Comparison of ENCODE assay signal across 15 cellular contexts in the genomic region with DNA sequence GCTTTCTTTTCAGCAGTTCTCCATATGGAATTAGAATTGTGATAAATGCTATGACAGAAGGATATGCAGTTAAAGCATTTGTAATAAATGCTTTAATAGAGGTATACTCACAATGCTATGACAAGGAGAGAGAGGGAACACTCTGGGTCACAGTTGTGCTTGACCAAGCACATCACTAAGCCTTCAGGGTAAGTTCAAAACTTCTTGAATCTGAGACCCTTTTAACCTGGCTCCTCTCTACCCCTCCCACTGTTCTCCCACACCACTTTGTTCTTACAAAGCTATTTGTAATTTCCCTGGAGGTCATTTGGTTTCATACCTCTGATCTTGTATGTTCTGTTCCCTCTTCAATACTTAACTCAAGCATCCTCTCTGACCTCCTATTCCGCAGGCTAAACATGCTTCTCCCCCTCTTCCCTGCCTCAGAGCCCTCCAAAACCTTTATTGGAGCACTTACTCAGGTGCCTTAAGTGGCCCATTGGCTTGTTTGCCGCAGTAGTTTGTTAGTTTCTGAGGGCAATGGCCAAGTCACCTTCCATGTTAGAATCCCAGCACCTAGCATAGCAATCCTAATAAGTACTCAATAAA. TPM values are rescaled to one million over a fixed set of nuclear protein-coding genes. Genes with fewer than 3 reads are reported as not detected.
DNase-seq lines count a peak whose midpoint lies in the region; ATAC-seq and TF ChIP-seq lines count a peak whose summit lies in the region.
"Had no signal": no experiment of that assay in that cellular context is flagged by ENCODE, and none has a peak within 500 bp of the region (broad histone marks: within the 10 kb centered on the region; RNA-seq: fewer than 3 reads in every experiment).

No MANE protein-coding gene starts in this region.

- ATAC-seq in PC-3: no peak
- ATAC-seq in CD4-positive, alpha-beta T cell (ENCODE audit: poor library complexity): no peak
- ATAC-seq: K562 had no signal

- no peaks in the 10 kb centered on the region for H3K36me3 ChIP-seq in Caco-2 (ENCODE audit: control insufficient read depth, insufficient read depth, low read length)
- H3K36me3 ChIP-seq in PC-3 (ENCODE audit: low read depth, low read length): no peaks in the 10 kb centered on the region
- H3K36me3 ChIP-seq in hepatocyte (replicated peaks; ENCODE audit: insufficient read depth, low read depth): no peaks in the 10 kb centered on the region

- H3K27me3 Mint-ChIP-seq in Caco-2 (ENCODE audit: insufficient read depth, unreplicated experiment) (no peaks in the 10 kb centered on the region), nephron (ENCODE audit: low read depth) (peaks cover 3% of the 10 kb centered on the region)
- peaks cover 5% of the 10 kb centered on the region for H3K27me3 Mint-ChIP-seq in CD4-positive, alpha-beta T cell

- no TSS peak for BruUV-seq in Caco-2 (replicated peaks; lab: Mats Ljungman, UMichigan)
- BruUV-seq in PC-3 (replicated peaks; lab: Mats Ljungman, UMichigan): no TSS peak

- H3K27ac ChIP-seq in PC-3 (ENCODE audit: low read length): peak overlapping the region; percentile 58
- H3K27ac ChIP-seq in hepatocyte: peak overlapping the region; percentile 87
- no peak overlapping the region for H3K27ac ChIP-seq in CD4-positive, alpha-beta T cell (ENCODE audit: low read depth, low read length)
- H3K27ac ChIP-seq: RWPE1 had no signal

- WGBS in hepatocyte (ENCODE audit: low lambda C conversion rate, missing lambda C conversion rate): 78% methylated on average over 2 of the region's 2 CpGs

- H3K9me3 ChIP-seq in Caco-2 (no peaks in the 10 kb centered on the region), PC-3 (ENCODE audit: low read length) (no peaks in the 10 kb centered on the region), hepatocyte (ENCODE audit: low read depth) (no peaks in the 10 kb centered on the region)
- H3K9me3 ChIP-seq in CD4-positive, alpha-beta T cell (ENCODE audit: control insufficient read depth, low read length): no peaks in the 10 kb centered on the region

- H4K20me1 ChIP-seq in PC-3 (ENCODE audit: low read length): no peaks in the 10 kb centered on the region
- H4K20me1 ChIP-seq in hepatocyte (ENCODE audit: insufficient read depth, poor library complexity, severe bottlenecking): no peaks in the 10 kb centered on the region

- H3K4me1 ChIP-seq in Caco-2: peaks cover 16% of the 10 kb centered on the region
- H3K4me1 ChIP-seq in PC-3 (ENCODE audit: insufficient read depth, low read length): peaks cover 37% of the 10 kb centered on the region
- H3K4me1 ChIP-seq in hepatocyte (ENCODE audit: insufficient read depth): peaks cover 17% of the 10 kb centered on the region

- no peak overlapping the region for H2AFZ ChIP-seq in PC-3 (ENCODE audit: low read length)
- no peak overlapping the region for H2AFZ ChIP-seq in hepatocyte

- no peaks in the 10 kb centered on the region for H3K9me3 Mint-ChIP-seq in Caco-2 (ENCODE audit: unreplicated experiment)
- H3K9me3 Mint-ChIP-seq in nephron: no peaks in the 10 kb centered on the region
- H3K9me3 Mint-ChIP-seq in CD4-positive, alpha-beta T cell: no peaks in the 10 kb centered on the region

- H3K4me3 ChIP-seq in Caco-2 (ENCODE audit: low read depth, low read length) (no peak overlapping the region), PC-3 (ENCODE audit: low read length) (no peak overlapping the region), hepatocyte (no peak overlapping the region)
- H3K4me3 ChIP-seq: K562 had no signal

- TF ChIP-seq CTCF in Caco-2 (IDR thresholded peaks at IDR 0.05; ENCODE audit: insufficient read depth in 1 of 2, low read depth in 1 of 2, low read length in 1 of 2, severe bottlenecking in 1 of 2, unreplicated experiment in 1 of 2): no peak
- TF ChIP-seq CTCF in PC-3 (conservative IDR thresholded peaks at IDR 0.05; ENCODE audit: low read depth, low read length): no peak
- no peak for TF ChIP-seq CTCF in hepatocyte (IDR thresholded peaks at IDR 0.05; ENCODE audit: poor library complexity)
- no peak for TF ChIP-seq CTCF in nephron (IDR thresholded peaks at IDR 0.05; ENCODE audit: unreplicated experiment in 3 of 3)
- no peak for TF ChIP-seq CTCF in CD4-positive, alpha-beta T cell (IDR thresholded peaks at IDR 0.05)

- H3K4me1 Mint-ChIP-seq in Caco-2 (ENCODE audit: low read depth, unreplicated experiment) (peaks cover 5% of the 10 kb centered on the region), nephron (peaks cover 8% of the 10 kb centered on the region)
- H3K4me1 Mint-ChIP-seq in CD4-positive, alpha-beta T cell (ENCODE audit: low read depth): no peaks in the 10 kb centered on the region
- H3K4me1 Mint-ChIP-seq: B cell had no signal

- H3K79me2 ChIP-seq in PC-3 (ENCODE audit: low read length) (no peaks in the 10 kb centered on the region), hepatocyte (no peaks in the 10 kb centered on the region)

- H3K4me3 Mint-ChIP-seq in Caco-2 (ENCODE audit: unreplicated experiment) (peak overlapping the region; percentile 8), nephron (peak overlapping the region in 1 of 3 experiments; percentile 1)
- H3K4me3 Mint-ChIP-seq in CD4-positive, alpha-beta T cell: no peak overlapping the region
- H3K4me3 Mint-ChIP-seq: B cell had no signal

- peaks cover 6% of the 10 kb centered on the region for H3F3A ChIP-seq in PC-3 (ENCODE audit: low read length, unreplicated experiment)

- H3K9me2 ChIP-seq in PC-3 (replicated peaks; ENCODE audit: low read length) (no peaks in the 10 kb centered on the region), hepatocyte (replicated peaks; ENCODE audit: insufficient read depth) (no peaks in the 10 kb centered on the region)

- H3K4me2 ChIP-seq in PC-3 (ENCODE audit: low read length) (peak overlapping the region; percentile 36), hepatocyte (no peak overlapping the region)

- CTCF ChIA-PET in Caco-2 (lab: Charles Lee): no interaction called here
- CTCF ChIA-PET in PC-3 (lab: Charles Lee): no interaction called here
- CTCF ChIA-PET in CD4-positive, alpha-beta T cell (lab: Charles Lee): no interaction called here

- intact Hi-C loops in Caco-2 (cut with micrococcal nuclease; ENCODE audit: unreplicated experiment): no loop called here
- intact Hi-C loops in PC-3 (cut with micrococcal nuclease): no loop called here
- intact Hi-C loops in CD4-positive, alpha-beta T cell (cut with DNase I, micrococcal nuclease): no loop called here

- no peaks in the 10 kb centered on the region for H3K27me3 ChIP-seq in Caco-2 (replicated peaks; ENCODE audit: control insufficient read depth, insufficient read depth, low read length)
- H3K27me3 ChIP-seq in PC-3 (ENCODE audit: low read length): no peaks in the 10 kb centered on the region
- no peaks in the 10 kb centered on the region for H3K27me3 ChIP-seq in hepatocyte
- H3K27me3 ChIP-seq in CD4-positive, alpha-beta T cell (ENCODE audit: control insufficient read depth, insufficient read depth, low read length): no peaks in the 10 kb centered on the region

- H3K36me3 Mint-ChIP-seq in Caco-2 (ENCODE audit: insufficient read depth, unreplicated experiment): peaks cover 5% of the 10 kb centered on the region
- no peaks in the 10 kb centered on the region for H3K36me3 Mint-ChIP-seq in nephron (ENCODE audit: low read depth)
- no peaks in the 10 kb centered on the region for H3K36me3 Mint-ChIP-seq in CD4-positive, alpha-beta T cell (ENCODE audit: low read depth)

- DNase-seq in Caco-2 (no peak), PC-3 (no peak), hepatocyte (ENCODE audit: low spot score) (no peak), inferior parietal cortex (ENCODE audit: extremely low spot score) (no peak), NCI-H146 (lab: John Stamatoyannopoulos, UW) (no peak), NCI-H524 (lab: John Stamatoyannopoulos, UW) (no peak)
- DNase-seq in CD4-positive, alpha-beta T cell: no peak
- DNase-seq: COR-L47, EL, NCI-H187, NCI-H524 treated with DMSO at 0.1 percent for 48 hours had no signal

- H3K9ac ChIP-seq in PC-3 (ENCODE audit: low read length): no peak overlapping the region

- POLR2A ChIA-PET in Caco-2 (lab: Charles Lee): no interaction called here
- POLR2A ChIA-PET in PC-3 (lab: Charles Lee; ENCODE audit: unreplicated experiment): no interaction called here
- POLR2A ChIA-PET in CD4-positive, alpha-beta T cell (lab: Charles Lee): no interaction called here

- H3K27ac Mint-ChIP-seq in Caco-2 (ENCODE audit: unreplicated experiment) (no peak overlapping the region), nephron (peak overlapping the region; percentile 29 to 91 (median 56))
- H3K27ac Mint-ChIP-seq in CD4-positive, alpha-beta T cell: no peak overlapping the region
- H3K27ac Mint-ChIP-seq: B cell had no signal

RNA-seq across cellular contexts. Expression of gene SSX2IP, which starts 54.9 kb away (rescaled TPM):
- total RNA-seq in Caco-2 (2022): 12.7 and 15.3 TPM in 2 replicates
- total RNA-seq in PC-3 (2014; rRNA removed): 22.8 and 28.0 TPM in 2 replicates
- total RNA-seq in hepatocyte: 38.0 and 39.9 TPM in 2 replicates
- 17.1 and 26.5 TPM in 2 replicates for polyA plus RNA-seq in hepatocyte
- 1 to 10 TPM; 5.5 to 6.0 TPM for total RNA-seq in CD4-positive, alpha-beta T cell

Comparison
In these comparisons a context has a peak if more than half of its experiments do, and no peak if none do; other contexts are left out.
1. H3K27ac Mint-ChIP-seq: peak in nephron (3 of 3); none in Caco-2 (single experiment) and CD4-positive, alpha-beta T cell (single experiment).